21 cellular contexts compared by ENCODE assay signal in the genomic region with DNA sequence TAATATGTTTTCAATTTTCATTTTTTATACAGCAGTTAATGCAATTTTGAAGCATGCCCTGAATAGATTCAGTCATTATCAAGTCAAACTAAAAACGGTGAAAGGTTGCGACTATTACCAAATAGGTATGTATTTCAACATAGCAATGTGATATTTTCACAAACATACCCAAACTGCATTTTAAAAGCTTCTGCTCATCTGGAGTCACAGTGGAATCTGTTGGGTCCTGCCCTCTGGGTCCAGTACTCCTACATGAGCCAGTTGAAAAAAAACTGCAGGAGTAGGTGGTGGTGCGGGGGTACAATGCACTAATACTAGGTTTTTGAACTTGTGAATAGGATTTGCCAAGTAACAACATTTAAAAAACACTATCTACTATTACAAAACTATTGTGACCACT. TPM values are rescaled to one million over a fixed set of nuclear protein-coding genes. Genes with fewer than 3 reads are reported as not detected.
DNase-seq lines count a peak whose midpoint lies in the region; ATAC-seq and TF ChIP-seq lines count a peak whose summit lies in the region.
"Had no signal": no experiment of that assay in that cellular context is flagged by ENCODE, and none has a peak within 500 bp of the region (broad histone marks: within the 10 kb centered on the region; RNA-seq: fewer than 3 reads in every experiment).

No MANE protein-coding gene starts in this region.

- no peaks in the 10 kb centered on the region for H3K27me3 Mint-ChIP-seq in CD8-positive, alpha-beta T cell (ENCODE audit: low read depth)
- no peaks in the 10 kb centered on the region for H3K27me3 Mint-ChIP-seq in mesothelial cell of epicardium (ENCODE audit: low read depth)
- H3K27me3 Mint-ChIP-seq: CD4-positive, alpha-beta memory T cell had no signal

- H3K4ac ChIP-seq in trophoblast cell (ENCODE audit: low read depth, low read length), result no peak overlapping the region

- ATAC-seq in CD8-positive, alpha-beta T cell, result no peak
- ATAC-seq in GM18517 (IDR thresholded peaks at IDR 0.05; ENCODE audit: unreplicated experiment), result no peak
- ATAC-seq: HCT116 had no signal

- no peak overlapping the region for H3K4me3 ChIP-seq in CD8-positive, alpha-beta T cell (ENCODE audit: low read depth, low read length)
- H3K4me3 ChIP-seq in HL-60 (replicated peaks; ENCODE audit: insufficient read depth, low read length) (peak overlapping the region; percentile 12; the same call in 1 of the 2 replicates), dorsolateral prefrontal cortex (peak overlapping the region in 33 of 59 donors; percentile 2 to 51 (median 22)), trophoblast cell (ENCODE audit: low read depth, low read length) (no peak overlapping the region)
- H3K4me3 ChIP-seq: BLaER1 had no signal

- WGBS in trophoblast cell (ENCODE audit: extremely low coverage, insufficient coverage, insufficient read length), result no CpG with 5 or more reads among the region's 3 CpGs

- no peaks in the 10 kb centered on the region for H3K79me1 ChIP-seq in trophoblast cell (ENCODE audit: low read length)

- no peak overlapping the region for H3K23ac ChIP-seq in trophoblast cell (ENCODE audit: low read length)

- H3K9ac ChIP-seq in trophoblast cell (ENCODE audit: low read length), result no peak overlapping the region
- H3K9ac ChIP-seq: BLaER1 had no signal

- peaks cover 52% of the 10 kb centered on the region for H3K4me1 Mint-ChIP-seq in CD8-positive, alpha-beta T cell (ENCODE audit: low read depth)
- H3K4me1 Mint-ChIP-seq in mesothelial cell of epicardium, result no peaks in the 10 kb centered on the region

- H2BK12ac ChIP-seq in trophoblast cell (ENCODE audit: low read length), result no peak overlapping the region

- no peak overlapping the region for H4K91ac ChIP-seq in trophoblast cell (ENCODE audit: low read depth, low read length)

- no peak overlapping the region for H3K4me3 Mint-ChIP-seq in CD8-positive, alpha-beta T cell
- H3K4me3 Mint-ChIP-seq in mesothelial cell of epicardium, result no peak overlapping the region
- H3K4me3 Mint-ChIP-seq: CD4-positive, alpha-beta memory T cell had no signal

- intact Hi-C loops in CD8-positive, alpha-beta T cell (cut with DNase I, micrococcal nuclease), result loop anchor here (5.0 to 10.0 kb wide), 2 partner anchors 33 to 45 kb away; a partner anchor contains a TSS
- intact Hi-C loops in dorsolateral prefrontal cortex (cut with DNase I), result no loop called here

- no peaks in the 10 kb centered on the region for H3K27me3 ChIP-seq in CD8-positive, alpha-beta T cell (ENCODE audit: insufficient read depth, low read length)
- no peaks in the 10 kb centered on the region for H3K27me3 ChIP-seq in HL-60 (ENCODE audit: insufficient read depth, poor library complexity, severe bottlenecking)
- peaks cover 0 to 49% (median 1%) of the 10 kb centered on the region in 45 donors for H3K27me3 ChIP-seq in dorsolateral prefrontal cortex
- no peaks in the 10 kb centered on the region for H3K27me3 ChIP-seq in trophoblast cell (ENCODE audit: insufficient read depth, low read length)
- H3K27me3 ChIP-seq: Peyer's patch had no signal

- H3K36me3 Mint-ChIP-seq in CD8-positive, alpha-beta T cell, result peaks cover 5% of the 10 kb centered on the region
- H3K36me3 Mint-ChIP-seq in mesothelial cell of epicardium, result peaks cover 4% of the 10 kb centered on the region

- H2BK120ac ChIP-seq in trophoblast cell (ENCODE audit: insufficient read depth, low read length, poor library complexity), result no peak overlapping the region

- no peak overlapping the region for H2AK5ac ChIP-seq in trophoblast cell (ENCODE audit: low read length)

- POLR2A ChIA-PET in CD8-positive, alpha-beta T cell (lab: Charles Lee), result no interaction called here

- no peak overlapping the region for H3K4me2 ChIP-seq in trophoblast cell (ENCODE audit: low read length)
- H3K4me2 ChIP-seq: BLaER1 had no signal

- no peak overlapping the region for H4K12ac ChIP-seq in trophoblast cell (ENCODE audit: low read depth, low read length)

- H3K4me1 ChIP-seq in CD8-positive, alpha-beta T cell (ENCODE audit: insufficient read depth, low read length), result peaks cover 16% of the 10 kb centered on the region
- no peaks in the 10 kb centered on the region for H3K4me1 ChIP-seq in trophoblast cell (ENCODE audit: control insufficient read depth in 1 of 2, insufficient read depth in 2 of 2, low read length in 2 of 2)
- H3K4me1 ChIP-seq: BLaER1, Peyer's patch had no signal

- H2AFZ ChIP-seq in trophoblast cell (ENCODE audit: insufficient read depth, low read length, poor library complexity), result no peak overlapping the region

- H3K14ac ChIP-seq in trophoblast cell (ENCODE audit: low read length), result no peak overlapping the region

- H3K79me2 ChIP-seq in trophoblast cell (ENCODE audit: control insufficient read depth, insufficient read depth, low read length, poor library complexity), result no peaks in the 10 kb centered on the region

- no peak for DNase-seq in CD8-positive, alpha-beta T cell
- no peak for DNase-seq in HL-60 (ENCODE audit: low read depth in 1 of 2, low spot score in 1 of 2)
- no peak for DNase-seq in dorsolateral prefrontal cortex
- peak; percentile 46 to 79 for DNase-seq in trophoblast cell
- DNase-seq in NCI-H446 (lab: John Stamatoyannopoulos, UW), result no peak
- no peak for DNase-seq in mesothelial cell of epicardium (ENCODE audit: low spot score in 2 of 2, unreplicated experiment in 2 of 2)
- DNase-seq: CD4-positive, alpha-beta memory T cell; DMS53; EL; GOT3; MM.1S; NCI-H1105; NCI-H2081 treated with DMSO at 0.1 percent for 48 hours; NK-92 treated with Interleukin-12 subunit alpha and Interleukin-12 subunit beta, amount 100 ng/mL, for 24 hours; Peyer's patch had no signal

- H3K9me3 ChIP-seq in CD8-positive, alpha-beta T cell (ENCODE audit: low read length), result no peaks in the 10 kb centered on the region
- no peaks in the 10 kb centered on the region for H3K9me3 ChIP-seq in trophoblast cell (ENCODE audit: insufficient read depth, low read depth, low read length)
- H3K9me3 ChIP-seq: BLaER1, Peyer's patch had no signal

- no peak overlapping the region for H4K8ac ChIP-seq in trophoblast cell (ENCODE audit: low read depth, low read length)

- H2BK5ac ChIP-seq in trophoblast cell (ENCODE audit: low read depth, low read length, poor library complexity), result no peak overlapping the region

- no peak overlapping the region for H3K27ac ChIP-seq in CD8-positive, alpha-beta T cell (ENCODE audit: low read depth, low read length)
- peak overlapping the region; percentile 46 for H3K27ac ChIP-seq in HL-60 (replicated peaks)
- peak overlapping the region in 4 of 59 donors; percentile 9 to 30 (median 16) for H3K27ac ChIP-seq in dorsolateral prefrontal cortex
- H3K27ac ChIP-seq in trophoblast cell (ENCODE audit: low read depth, low read length), result no peak overlapping the region
- H3K27ac ChIP-seq: BLaER1 had no signal

- no peaks in the 10 kb centered on the region for H3K36me3 ChIP-seq in CD8-positive, alpha-beta T cell (ENCODE audit: insufficient read depth, low read length)
- H3K36me3 ChIP-seq in trophoblast cell (ENCODE audit: control insufficient read depth in 1 of 2, insufficient read depth in 2 of 2, low read length in 2 of 2), result no peaks in the 10 kb centered on the region
- H3K36me3 ChIP-seq: BLaER1, Peyer's patch had no signal

- no peak overlapping the region for H3K18ac ChIP-seq in trophoblast cell (ENCODE audit: low read length)

- CTCF ChIA-PET in CD8-positive, alpha-beta T cell (lab: Charles Lee), result no interaction called here

- peak overlapping the region; percentile 52 for H3K27ac Mint-ChIP-seq in CD8-positive, alpha-beta T cell
- no peak overlapping the region for H3K27ac Mint-ChIP-seq in mesothelial cell of epicardium
- H3K27ac Mint-ChIP-seq: CD4-positive, alpha-beta memory T cell had no signal

- TF ChIP-seq CTCF in CD8-positive, alpha-beta T cell (IDR thresholded peaks at IDR 0.05), result no peak
- no peak for TF ChIP-seq CTCF in HL-60 (IDR thresholded peaks at IDR 0.05; ENCODE audit: insufficient read depth, low read length)
- no peak for TF ChIP-seq CTCF in dorsolateral prefrontal cortex (IDR thresholded peaks at IDR 0.05 in 54 of 56, conservative IDR thresholded peaks at IDR 0.05 in 2 of 56; ENCODE audit: low read depth in 1 of 56, partially characterized antibody in 56 of 56)
- TF ChIP-seq CTCF in mesothelial cell of epicardium (IDR thresholded peaks at IDR 0.05; ENCODE audit: unreplicated experiment), result no peak

- no peaks in the 10 kb centered on the region for H3K9me3 Mint-ChIP-seq in CD8-positive, alpha-beta T cell
- peaks cover 17% of the 10 kb centered on the region for H3K9me3 Mint-ChIP-seq in mesothelial cell of epicardium
- H3K9me3 Mint-ChIP-seq: CD4-positive, alpha-beta memory T cell had no signal

RNA-seq across cellular contexts. Expression of a gene that starts 0.9 kb away (rescaled TPM):
- under 1 TPM in 1 of 2 experiments, not detected in 1; 0.25 TPM for total RNA-seq in CD8-positive, alpha-beta T cell
- total RNA-seq in dorsolateral prefrontal cortex (10 to 100 TPM in 50 of 120 experiments, 1 to 10 TPM in 70; 1.3 to 21.3 (median 9.0) TPM), mesothelial cell of epicardium (not detected in 3 replicates)
- polyA plus RNA-seq in trophoblast cell (2013), result not detected in 2 replicates
- total RNA-seq: A673, LHCN-M2 had no signal

RNA-seq across cellular contexts. Expression of a gene that starts 34.3 kb away (rescaled TPM):
- not detected for total RNA-seq in CD8-positive, alpha-beta T cell
- total RNA-seq in dorsolateral prefrontal cortex, result 1 to 10 TPM in 3 of 120 experiments, under 1 TPM in 54, not detected in 63; 0.13 to 1.5 (median 0.30) TPM
- polyA plus RNA-seq in trophoblast cell (2013), result not detected in 2 replicates
- total RNA-seq in mesothelial cell of epicardium, result not detected in 3 replicates
- total RNA-seq: A673; CD4-positive, alpha-beta memory T cell; LHCN-M2; NCI-H460 had no signal

Comparison
In these comparisons a context has a peak if more than half of its experiments do, and no peak if none do; other contexts are left out.
1. DNase-seq: peak in trophoblast cell (2 of 2); none in CD8-positive, alpha-beta T cell (0 of 7), HL-60 (0 of 2), dorsolateral prefrontal cortex (0 of 10), NCI-H446 (0 of 2) and mesothelial cell of epicardium (0 of 2).
2. H3K4me3 ChIP-seq: peak in HL-60 (single experiment) and dorsolateral prefrontal cortex (33 of 59); none in CD8-positive, alpha-beta T cell (single experiment) and trophoblast cell (single experiment).
3. intact Hi-C loops: an anchor here in CD8-positive, alpha-beta T cell (5.0 to 10.0 kb wide); none called in dorsolateral prefrontal cortex.